19 cellular contexts compared by ENCODE assay signal in genomic region chr6:75268988-75269354, GRCh38. TPM values are rescaled to one million over a fixed set of nuclear protein-coding genes. Genes with fewer than 3 reads are reported as not detected.
DNase-seq lines count a peak whose midpoint lies in the region; ATAC-seq and TF ChIP-seq lines count a peak whose summit lies in the region.
"Had no signal": no experiment of that assay in that cellular context is flagged by ENCODE, and none has a peak within 500 bp of the region (broad histone marks: within the 10 kb centered on the region; RNA-seq: fewer than 3 reads in every experiment).

No MANE protein-coding gene starts in this region.

- no peak overlapping the region for H3K4me3 ChIP-seq in HAP-1
- H3K4me3 ChIP-seq: neural progenitor cell, sigmoid colon had no signal

- no peaks in the 10 kb centered on the region for H3K9me3 Mint-ChIP-seq in stimulated activated naive CD8-positive, alpha-beta T cell treated with anti-CD3 and anti-CD28 coated beads, Interleukin-15, Interleukin-2, amounts not matched to agents 100 ng/mL and 50 ng/mL, for 24 hours
- no peaks in the 10 kb centered on the region for H3K9me3 Mint-ChIP-seq in T-cell
- H3K9me3 Mint-ChIP-seq in memory B cell = no peaks in the 10 kb centered on the region
- peaks cover 8% of the 10 kb centered on the region for H3K9me3 Mint-ChIP-seq in chondrocyte (ENCODE audit: low read depth)
- H3K9me3 Mint-ChIP-seq: neural progenitor cell had no signal

- peaks cover 28% of the 10 kb centered on the region for H3K36me3 Mint-ChIP-seq in stimulated activated naive CD8-positive, alpha-beta T cell treated with anti-CD3 and anti-CD28 coated beads, Interleukin-15, Interleukin-2, amounts not matched to agents 100 ng/mL and 50 ng/mL, for 24 hours (ENCODE audit: low read depth)
- H3K36me3 Mint-ChIP-seq in T-cell = peaks cover 30% of the 10 kb centered on the region
- peaks cover 15% of the 10 kb centered on the region for H3K36me3 Mint-ChIP-seq in memory B cell
- H3K36me3 Mint-ChIP-seq in chondrocyte (ENCODE audit: low read depth) = peaks cover 13% of the 10 kb centered on the region

- H3K4me1 ChIP-seq in HAP-1 = peaks cover 14% of the 10 kb centered on the region

- no peak overlapping the region for H3K4me3 Mint-ChIP-seq in stimulated activated naive CD8-positive, alpha-beta T cell treated with anti-CD3 and anti-CD28 coated beads, Interleukin-15, Interleukin-2, amounts not matched to agents 100 ng/mL and 50 ng/mL, for 24 hours
- H3K4me3 Mint-ChIP-seq in T-cell = no peak overlapping the region
- no peak overlapping the region for H3K4me3 Mint-ChIP-seq in memory B cell
- no peak overlapping the region for H3K4me3 Mint-ChIP-seq in chondrocyte (ENCODE audit: unreplicated experiment)
- H3K4me3 Mint-ChIP-seq: neural progenitor cell had no signal

- no peaks in the 10 kb centered on the region for H3K27me3 Mint-ChIP-seq in stimulated activated naive CD8-positive, alpha-beta T cell treated with anti-CD3 and anti-CD28 coated beads, Interleukin-15, Interleukin-2, amounts not matched to agents 100 ng/mL and 50 ng/mL, for 24 hours
- no peaks in the 10 kb centered on the region for H3K27me3 Mint-ChIP-seq in T-cell
- no peaks in the 10 kb centered on the region for H3K27me3 Mint-ChIP-seq in memory B cell
- H3K27me3 Mint-ChIP-seq in chondrocyte (ENCODE audit: low read depth) = no peaks in the 10 kb centered on the region

- peaks cover 16% of the 10 kb centered on the region; the same call in 1 of the 2 replicates for H3K36me3 ChIP-seq in HAP-1 (replicated peaks)

- H3K27ac Mint-ChIP-seq in stimulated activated naive CD8-positive, alpha-beta T cell treated with anti-CD3 and anti-CD28 coated beads, Interleukin-15, Interleukin-2, amounts not matched to agents 100 ng/mL and 50 ng/mL, for 24 hours = peak overlapping the region; percentile 27
- H3K27ac Mint-ChIP-seq in T-cell (peak overlapping the region; percentile 0), memory B cell (peak overlapping the region; percentile 6), chondrocyte (ENCODE audit: unreplicated experiment) (no peak overlapping the region)
- H3K27ac Mint-ChIP-seq: neural progenitor cell had no signal

- CTCF ChIA-PET in T-cell (lab: Charles Lee) = interaction anchor here in 1 of 2 donors (1.3 to 4.3 kb wide), 3 partner anchors 10 to 25 kb away, joined by 5 to 40 read pairs (median 20); partner anchors contain the start of genes COX7A2 and TMEM30A

- no peaks in the 10 kb centered on the region for H3K27me3 ChIP-seq in HAP-1 (ENCODE audit: low read depth)
- H3K27me3 ChIP-seq: foreskin keratinocyte, neural progenitor cell, sigmoid colon had no signal

- ATAC-seq in stimulated activated naive CD8-positive, alpha-beta T cell treated with anti-CD3 and anti-CD28 coated beads, Interleukin-15, Interleukin-2, amounts not matched to agents 100 U/mL and 50 U/mL, for 24 hours = no peak
- ATAC-seq in T-cell (replicated peaks in 1 of 4) (no peak), memory B cell (ENCODE audit: low read depth) (no peak)
- ATAC-seq: HepG2 had no signal

- no peak for DNase-seq in stimulated activated naive CD8-positive, alpha-beta T cell treated with anti-CD3 and anti-CD28 coated beads, Interleukin-15, Interleukin-2, amounts not matched to agents 100 U/mL and 50 U/mL, for 24 hours
- no peak for DNase-seq in T-cell
- no peak for DNase-seq in memory B cell (ENCODE audit: low spot score in 2 of 2)
- no peak for DNase-seq in SHP77 treated with DMSO at 0.1 percent for 48 hours (lab: John Stamatoyannopoulos, UW)
- DNase-seq in HAP-1 (ENCODE audit: low spot score in 2 of 2) = no peak
- DNase-seq in chondrocyte (ENCODE audit: low spot score) = no peak
- DNase-seq: activated naive CD4-positive, alpha-beta T cell treated with Interleukin-2 at 50 U/mL for 16 hours; effector CD4-positive, alpha-beta T cell; foreskin keratinocyte; left ventricle myocardium superior; NCI-H1105 treated with DMSO at 0.1 percent for 48 hours; NCI-H2081 treated with DMSO at 0.1 percent for 48 hours; NCI-H446 treated with DMSO at 0.1 percent for 48 hours; PC-3; sigmoid colon; T-helper 1 cell had no signal

- in situ Hi-C loops in HAP-1 (cut with MboI; ENCODE audit: low sequenced_read_pairs) = no loop called here

- H3K9me3 ChIP-seq in HAP-1 = 0 out of 2 replicates have a peak, but pooled peaks cover 3% of the 10 kb centered on the region
- H3K9me3 ChIP-seq: sigmoid colon had no signal

- TF ChIP-seq CTCF in chondrocyte (IDR thresholded peaks at IDR 0.05) = no peak

- POLR2A ChIA-PET in T-cell (lab: Charles Lee) = no interaction called here

- peaks cover 49% of the 10 kb centered on the region for H3K4me1 Mint-ChIP-seq in stimulated activated naive CD8-positive, alpha-beta T cell treated with anti-CD3 and anti-CD28 coated beads, Interleukin-15, Interleukin-2, amounts not matched to agents 100 ng/mL and 50 ng/mL, for 24 hours (ENCODE audit: low read depth)
- H3K4me1 Mint-ChIP-seq in T-cell (peaks cover 32 to 63% (median 55%) of the 10 kb centered on the region in 3 donors), memory B cell (peaks cover 18% of the 10 kb centered on the region), chondrocyte (ENCODE audit: low read depth) (peaks cover 34% of the 10 kb centered on the region)
- H3K4me1 Mint-ChIP-seq: neural progenitor cell had no signal

RNA-seq across cellular contexts. Expression of gene TMEM30A, which starts 15.6 kb away (rescaled TPM):
- total RNA-seq in T-cell = 10 to 100 TPM; 43.4 to 67.6 (median 55.1) TPM
- 146 to 189 TPM (median 154 TPM) in 3 replicates for total RNA-seq in chondrocyte

RNA-seq across cellular contexts. Expression of gene COX7A2, which starts 25.4 kb away (rescaled TPM):
- total RNA-seq in T-cell (100 to 1,000 TPM; 195 to 213 (median 198) TPM), chondrocyte (302 to 311 TPM (median 303 TPM) in 3 replicates)
